In the genomic region with DNA sequence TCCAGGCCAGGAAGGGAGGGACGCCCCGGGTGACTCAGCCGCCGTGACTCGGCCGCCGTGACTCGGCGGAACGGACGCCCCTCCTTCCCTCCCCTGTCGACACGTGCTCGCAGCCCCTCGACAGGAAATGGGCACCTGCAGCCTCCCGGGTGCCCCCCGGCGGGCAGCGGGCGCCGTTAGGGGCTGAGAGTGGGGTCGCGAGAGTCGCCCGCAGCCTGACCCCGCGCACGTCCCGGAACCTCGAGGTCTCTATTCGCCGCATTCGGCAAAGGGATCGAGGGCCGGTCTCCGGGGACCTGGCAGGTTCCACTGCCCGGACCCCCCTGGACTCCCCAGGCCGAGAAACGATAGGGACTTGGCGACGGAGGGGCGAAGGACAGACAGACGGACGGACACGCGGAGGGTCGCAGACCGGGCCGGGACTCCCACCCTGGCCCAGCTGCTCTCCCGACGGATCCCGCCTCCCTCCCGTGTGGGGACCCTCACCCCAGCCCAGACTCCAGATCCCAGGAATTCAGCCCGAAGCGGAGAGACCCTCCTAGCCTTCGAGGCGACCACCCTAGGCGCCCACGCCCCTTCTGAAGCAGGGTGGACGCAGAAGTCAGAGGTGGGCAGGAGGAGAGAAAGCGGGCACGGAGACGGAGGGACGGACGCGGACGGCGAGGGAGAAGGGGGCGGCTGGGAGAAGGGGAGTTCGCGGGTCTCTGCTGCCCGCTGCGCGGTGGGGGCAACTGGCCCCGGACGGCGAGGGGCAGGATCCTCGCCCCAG, we compare ENCODE assay signal across 8 cellular contexts. TPM values are rescaled to one million over a fixed set of nuclear protein-coding genes. Genes with fewer than 3 reads are reported as not detected.
A peak's percentile ranks its signal among the peaks of the same experiment; 100 is the strongest.
DNase-seq lines count a peak whose midpoint lies in the region; ATAC-seq and FAIRE-seq lines count a peak whose summit lies in the region.

No MANE protein-coding gene starts in this region.

- intact Hi-C loops in left ventricle myocardium superior (cut with micrococcal nuclease) (no loop called here), sciatic nerve (cut with DNase I) (no loop called here)

- DNase-seq in RPMI7951 (ENCODE audit: low read depth), result peak; percentile 88
- peak; percentile 81 for DNase-seq in activated naive CD4-positive, alpha-beta T cell treated with anti-CD3 and anti-CD28 coated beads, Interleukin-2, amount 50 U/mL, for 16 hours
- DNase-seq in left ventricle myocardium superior, result peak; percentile 72
- no peak for DNase-seq in sciatic nerve (ENCODE audit: low spot score)
- no peak for DNase-seq in GM19239 (ENCODE audit: insufficient read length, low spot score)
- no peak for DNase-seq in NCI-H1436 treated with DMSO at 0.1 percent for 48 hours (lab: John Stamatoyannopoulos, UW)
- DNase-seq in NCI-H446 (lab: John Stamatoyannopoulos, UW), result no peak

- FAIRE-seq in GM19239 (lab: Jason Lieb, UNC), result no peak

- ATAC-seq in GM18511 (IDR thresholded peaks at IDR 0.05; ENCODE audit: unreplicated experiment) (peak; percentile 2), left ventricle myocardium superior (peak; percentile 54), sciatic nerve (peak; percentile 30)

RNA-seq across cellular contexts. Expression of a gene that starts 0.6 kb away (rescaled TPM):
- 158 and 232 TPM in 2 replicates for total RNA-seq in RPMI7951 (2014; rRNA removed; shearing (Covaris generic))
- total RNA-seq in left ventricle myocardium superior (0.32 TPM), sciatic nerve (5.6 TPM)

RNA-seq across cellular contexts. Expression of a gene that starts 9.1 kb away (rescaled TPM):
- total RNA-seq in RPMI7951 (2014; rRNA removed; shearing (Covaris generic)), result 34.7 and 61.6 TPM in 2 replicates
- total RNA-seq in left ventricle myocardium superior (30.0 TPM), sciatic nerve (31.0 TPM)

RNA-seq across cellular contexts. Expression of a gene that starts 11.3 kb away (rescaled TPM):
- 141 and 145 TPM in 2 replicates for total RNA-seq in RPMI7951 (2014; rRNA removed; shearing (Covaris generic))
- total RNA-seq in left ventricle myocardium superior (44.9 TPM), sciatic nerve (37.2 TPM)

RNA-seq across cellular contexts. Expression of a gene that starts 19.3 kb away (rescaled TPM):
- total RNA-seq in RPMI7951 (2014; rRNA removed; shearing (Covaris generic)), result 31.1 and 37.5 TPM in 2 replicates
- 35.2 TPM for total RNA-seq in left ventricle myocardium superior
- 42.0 TPM for total RNA-seq in sciatic nerve

RNA-seq across cellular contexts. Expression of a gene that starts 19.7 kb away (rescaled TPM):
- total RNA-seq in RPMI7951 (2014; rRNA removed; shearing (Covaris generic)), result 405 and 548 TPM in 2 replicates
- total RNA-seq in left ventricle myocardium superior (106 TPM), sciatic nerve (69.8 TPM)

Comparison
In these comparisons a context has a peak if more than half of its experiments do, and no peak if none do; other contexts are left out.
1. ATAC-seq: peak in every context shown above with its lines; median percentile 54 in left ventricle myocardium superior; 30 in sciatic nerve; 2 in GM18511.
2. DNase-seq: peak in RPMI7951 (single experiment), activated naive CD4-positive, alpha-beta T cell treated with anti-CD3 and anti-CD28 coated beads, Interleukin-2, amount 50 U/mL, for 16 hours (single experiment) and left ventricle myocardium superior (single experiment); none in sciatic nerve (single experiment), GM19239 (single experiment), NCI-H1436 treated with DMSO at 0.1 percent for 48 hours (single experiment) and NCI-H446 (0 of 2).
3. RNA of a gene that starts 0.6 kb away (total RNA-seq): 158 to 232 TPM in RPMI7951; 5.6 TPM in sciatic nerve (single experiment) and 0.32 TPM in left ventricle myocardium superior (single experiment); every median in the first group is over 10 times any median in the second.